In genomic region chr2:10257036-10257435, GRCh38 we compare ENCODE assay signal across 17 cellular contexts.
"Had no signal": no experiment of that assay in that cellular context is flagged by ENCODE, and none has a peak within 500 bp of the region (broad histone marks: within the 10 kb centered on the region; RNA-seq: fewer than 3 reads in every experiment).

No MANE protein-coding gene starts in this region.

- H3K9me3 ChIP-seq: body of pancreas, ovary, psoas muscle, right atrium auricular region, thyroid gland had no signal

- H3K27ac ChIP-seq: body of pancreas, cardiac muscle cell, ovary, psoas muscle, right atrium auricular region, thyroid gland had no signal

- ATAC-seq: body of pancreas, psoas muscle had no signal

- H3K4me3 ChIP-seq: body of pancreas, cardiac muscle cell, ovary, psoas muscle, right atrium auricular region, thyroid gland had no signal

- DNase-seq: activated T-cell treated with anti-CD3 and anti-CD28 coated beads, Interleukin-2, amount 50 U/mL, for 1 hour; amygdala; dermis blood vessel endothelial cell; effector CD8-positive, alpha-beta T cell; erythroblast; foreskin fibroblast; kidney glomerular epithelial cell; nephron progenitor cell; stimulated activated CD4-positive, alpha-beta T cell treated with anti-CD3 and anti-CD28 coated beads, Interleukin-12 subunit alpha, Interleukin-12 subunit beta, amount 100 ng/mL, for 4 hours; stimulated activated CD4-positive, alpha-beta T cell treated with anti-CD3 and anti-CD28 coated beads, Interleukin-4, amount 100 ng/mL, for 4 hours; substantia nigra; thyroid gland had no signal

- H3K4me1 ChIP-seq: body of pancreas, psoas muscle, right atrium auricular region, thyroid gland had no signal

- H3K36me3 ChIP-seq: cardiac muscle cell, ovary, right atrium auricular region, thyroid gland had no signal

- H3K27me3 ChIP-seq: body of pancreas, cardiac muscle cell, ovary, right atrium auricular region, thyroid gland had no signal
